ENCODE assay signal across 25 cellular contexts in the genomic region with DNA sequence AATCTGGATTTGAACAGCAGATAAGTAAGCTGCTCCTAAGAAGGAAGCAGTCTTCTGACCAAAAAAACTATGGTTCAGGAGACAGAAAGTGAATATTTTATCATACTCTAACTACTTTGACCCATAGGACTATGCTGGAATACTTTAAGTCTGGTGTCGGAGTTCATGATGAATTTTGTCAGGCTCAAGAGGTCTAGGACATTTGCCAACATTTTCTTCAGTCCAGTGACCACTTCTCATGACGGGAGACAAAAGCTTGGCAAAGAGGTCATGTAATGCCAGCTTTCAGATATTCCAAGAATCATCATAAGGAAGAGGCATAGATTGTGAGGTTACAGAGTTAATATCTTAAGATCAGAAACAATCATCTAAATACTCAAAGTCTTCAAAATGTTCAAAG. TPM values are rescaled to one million over a fixed set of nuclear protein-coding genes. Genes with fewer than 3 reads are reported as not detected.
DNase-seq lines count a peak whose midpoint lies in the region; ATAC-seq and TF ChIP-seq lines count a peak whose summit lies in the region.
"Had no signal": no experiment of that assay in that cellular context is flagged by ENCODE, and none has a peak within 500 bp of the region (broad histone marks: within the 10 kb centered on the region; RNA-seq: fewer than 3 reads in every experiment).

No MANE protein-coding gene starts in this region.

- intact Hi-C loops in Right ventricle myocardium superior (cut with DNase I) = no loop called here
- intact Hi-C loops in cardiac septum (cut with DNase I) = no loop called here
- intact Hi-C loops in left ventricle myocardium inferior (cut with micrococcal nuclease) = no loop called here
- intact Hi-C loops in colonic mucosa (cut with DNase I) = no loop called here

- ATAC-seq in Right ventricle myocardium superior (ENCODE audit: poor library complexity) = peak; percentile 83
- ATAC-seq in SK-N-SH treated with all-trans-retinoic acid at 6 μM for 48 hours = peak; percentile 38
- ATAC-seq in HG02623 (IDR thresholded peaks at IDR 0.05; ENCODE audit: unreplicated experiment) = no peak
- ATAC-seq: activated CD8-positive, alpha-beta memory T cell treated with anti-CD3 and anti-CD28 coated beads, Interleukin-2, amount 10 ng/mL, durations not matched to agents 7 days and 5 days; effector memory CD8-positive, alpha-beta T cell; naive thymus-derived CD8-positive, alpha-beta T cell had no signal

- peaks cover 12% of the 10 kb centered on the region for H3K4me1 ChIP-seq in left ventricle myocardium inferior
- no peaks in the 10 kb centered on the region for H3K4me1 ChIP-seq in colonic mucosa
- H3K4me1 ChIP-seq: esophagus squamous epithelium, psoas muscle, vagina had no signal

- TF ChIP-seq CTCF in left ventricle myocardium inferior (IDR thresholded peaks at IDR 0.05; ENCODE audit: borderline replicate concordance) (no peak), colonic mucosa (IDR thresholded peaks at IDR 0.05) (no peak)

- peak overlapping the region; percentile 31 for H3K27ac ChIP-seq in left ventricle myocardium inferior (replicated peaks)
- no peak overlapping the region for H3K27ac ChIP-seq in colonic mucosa
- H3K27ac ChIP-seq: esophagus squamous epithelium, psoas muscle, skin epidermis, thoracic aorta, vagina had no signal

- H3K9ac ChIP-seq in colonic mucosa (ENCODE audit: low read depth in 2 of 2, low read length in 2 of 2) = no peak overlapping the region

- DNase-seq in Right ventricle myocardium superior (no peak), cardiac septum (ENCODE audit: low spot score) (no peak), left ventricle myocardium inferior (no peak), NCI-H748 treated with DMSO at 0.1 percent for 48 hours (lab: John Stamatoyannopoulos, UW) (no peak), amygdala (lab: John Stamatoyannopoulos, UW) (no peak), colonic mucosa (no peak)
- DNase-seq: activated CD4-positive, CD25-positive, alpha-beta regulatory T cell; activated CD8-positive, alpha-beta memory T cell treated with anti-CD3 and anti-CD28 coated beads, Interleukin-2, amount 10 ng/mL, durations not matched to agents 7 days and 5 days; activated T-cell treated with anti-CD3 and anti-CD28 coated beads, Interleukin-2, amount 50 U/mL, for 48 hours; CD8-positive, alpha-beta memory T cell; effector memory CD8-positive, alpha-beta T cell; esophagus squamous epithelium; hypothalamus; immature natural killer cell; Kasumi-1; midbrain; naive thymus-derived CD8-positive, alpha-beta T cell; NCI-H510A; nucleus accumbens; psoas muscle had no signal

- H3K9me3 ChIP-seq in left ventricle myocardium inferior (replicated peaks) = no peaks in the 10 kb centered on the region
- no peaks in the 10 kb centered on the region for H3K9me3 ChIP-seq in colonic mucosa
- H3K9me3 ChIP-seq: esophagus squamous epithelium, psoas muscle, thoracic aorta, vagina had no signal

- H3K36me3 ChIP-seq in left ventricle myocardium inferior (no peaks in the 10 kb centered on the region), colonic mucosa (no peaks in the 10 kb centered on the region)
- H3K36me3 ChIP-seq: esophagus squamous epithelium, thoracic aorta, vagina had no signal

- H3K4me3 ChIP-seq in left ventricle myocardium inferior (no peak overlapping the region), colonic mucosa (no peak overlapping the region)
- H3K4me3 ChIP-seq: esophagus squamous epithelium, psoas muscle, skin epidermis, thoracic aorta, vagina had no signal

- H3K27me3 ChIP-seq in left ventricle myocardium inferior (ENCODE audit: low read depth) = no peaks in the 10 kb centered on the region
- no peaks in the 10 kb centered on the region for H3K27me3 ChIP-seq in colonic mucosa
- H3K27me3 ChIP-seq: esophagus squamous epithelium, vagina had no signal

TF ChIP-seq in SK-N-SH treated with all-trans-retinoic acid at 6 μM for 48 hours, 23 proteins besides CTCF, POLR2A, EP300 and RAD21:
- TF ChIP-seq CSDC2 (CRISPR knock-in tag; IDR thresholded peaks at IDR 0.05) = no peak
- TF ChIP-seq ZFP3 (CRISPR knock-in tag; IDR thresholded peaks at IDR 0.05) = no peak
- no peak for TF ChIP-seq ESRRG (CRISPR knock-in tag; IDR thresholded peaks at IDR 0.05)
- TF ChIP-seq ISL1 (CRISPR knock-in tag; IDR thresholded peaks at IDR 0.05) = no peak
- TF ChIP-seq, protein P1, sequence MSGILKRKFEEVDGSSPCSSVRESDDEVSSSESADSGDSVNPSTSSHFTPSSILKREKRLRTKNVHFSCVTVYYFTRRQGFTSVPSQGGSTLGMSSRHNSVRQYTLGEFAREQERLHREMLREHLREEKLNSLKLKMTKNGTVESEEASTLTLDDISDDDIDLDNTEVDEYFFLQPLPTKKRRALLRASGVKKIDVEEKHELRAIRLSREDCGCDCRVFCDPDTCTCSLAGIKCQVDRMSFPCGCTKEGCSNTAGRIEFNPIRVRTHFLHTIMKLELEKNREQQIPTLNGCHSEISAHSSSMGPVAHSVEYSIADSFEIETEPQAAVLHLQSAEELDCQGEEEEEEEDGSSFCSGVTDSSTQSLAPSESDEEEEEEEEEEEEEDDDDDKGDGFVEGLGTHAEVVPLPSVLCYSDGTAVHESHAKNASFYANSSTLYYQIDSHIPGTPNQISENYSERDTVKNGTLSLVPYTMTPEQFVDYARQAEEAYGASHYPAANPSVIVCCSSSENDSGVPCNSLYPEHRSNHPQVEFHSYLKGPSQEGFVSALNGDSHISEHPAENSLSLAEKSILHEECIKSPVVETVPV (CRISPR knock-in tag; IDR thresholded peaks at IDR 0.05) = no peak

RNA-seq across cellular contexts. Expression of a gene that starts 20.5 kb away (rescaled TPM):
- total RNA-seq in Right ventricle myocardium superior (27.2 TPM), cardiac septum (67.7 TPM), left ventricle myocardium inferior (33.7 TPM), colonic mucosa (10 to 100 TPM; 12.8 to 13.0 TPM)
